ENCODE assay signal across 8 cellular contexts in genomic region chr7:50793115-50793946, GRCh38. TPM values are rescaled to one million over a fixed set of nuclear protein-coding genes. Genes with fewer than 3 reads are reported as not detected.
DNase-seq lines count a peak whose midpoint lies in the region; ATAC-seq, FAIRE-seq and TF ChIP-seq lines count a peak whose summit lies in the region.

No MANE protein-coding gene starts in this region.

- H3K27ac ChIP-seq in spleen: peak overlapping the region in 7 of 8 donors; percentile 24 to 88 (median 76)

- H3K9me3 ChIP-seq in spleen: peaks cover 0 to 10% (median 3%) of the 10 kb centered on the region in 8 donors

- intact Hi-C loops in spleen (cut with DNase I; ENCODE audit: low total_unique reads): no loop called here

- FAIRE-seq in bronchial epithelial cell (lab: Jason Lieb, UNC) (no peak), GM19239 (lab: Jason Lieb, UNC) (no peak)

- no peaks in the 10 kb centered on the region for H3K9me3 Mint-ChIP-seq in T-helper 1 cell treated with Interleukin-12 subunit alpha and Interleukin-12 subunit beta and Interleukin-4 antibody, amounts not matched to agents 30 μg/mL and 1 μg/mL, for 36 hours
- peaks cover 0 to 3% (median 0%) of the 10 kb centered on the region in 6 donors for H3K9me3 Mint-ChIP-seq in immature natural killer cell

- peaks cover 72% of the 10 kb centered on the region for H3K27me3 Mint-ChIP-seq in T-helper 1 cell treated with Interleukin-12 subunit alpha and Interleukin-12 subunit beta and Interleukin-4 antibody, amounts not matched to agents 30 μg/mL and 1 μg/mL, for 36 hours (ENCODE audit: low read depth)
- H3K27me3 Mint-ChIP-seq in immature natural killer cell (ENCODE audit: low read depth in 3 of 3): peaks cover 8 to 16% (median 15%) of the 10 kb centered on the region in 3 donors

- H3K36me3 ChIP-seq in bronchial epithelial cell (ENCODE audit: control insufficient read depth, insufficient read depth, low read length) (no peaks in the 10 kb centered on the region), spleen (no peaks in the 10 kb centered on the region)

- peaks cover 3% of the 10 kb centered on the region for H3K4me1 Mint-ChIP-seq in T-helper 1 cell treated with Interleukin-12 subunit alpha and Interleukin-12 subunit beta and Interleukin-4 antibody, amounts not matched to agents 30 μg/mL and 1 μg/mL, for 36 hours (ENCODE audit: low read depth)
- peaks cover 11 to 14% of the 10 kb centered on the region in 2 donors for H3K4me1 Mint-ChIP-seq in immature natural killer cell

- peak; percentile 36 for ATAC-seq in HG02759 (IDR thresholded peaks at IDR 0.05; ENCODE audit: unreplicated experiment)
- ATAC-seq in GM21390 (IDR thresholded peaks at IDR 0.05; ENCODE audit: unreplicated experiment): no peak

- H3K4me3 ChIP-seq in bronchial epithelial cell (ENCODE audit: low read depth, low read length): peak overlapping the region; percentile 64
- peak overlapping the region; percentile 18 to 74 (median 56) for H3K4me3 ChIP-seq in spleen

- no peak for TF ChIP-seq POLR2A in spleen (IDR thresholded peaks at IDR 0.05)

- TF ChIP-seq CTCF in bronchial epithelial cell (IDR thresholded peaks at IDR 0.05; ENCODE audit: insufficient read depth, low read length, severe bottlenecking): no peak
- TF ChIP-seq CTCF in spleen (IDR thresholded peaks at IDR 0.05 in 8 of 11, conservative IDR thresholded peaks at IDR 0.05 in 3 of 11): no peak

- peak overlapping the region; percentile 51 for H3K4me3 Mint-ChIP-seq in T-helper 1 cell treated with Interleukin-12 subunit alpha and Interleukin-12 subunit beta and Interleukin-4 antibody, amounts not matched to agents 30 μg/mL and 1 μg/mL, for 36 hours
- peak overlapping the region in 4 of 5 donors; percentile 21 to 78 (median 38) for H3K4me3 Mint-ChIP-seq in immature natural killer cell

- peaks cover 2% of the 10 kb centered on the region for H3K36me3 Mint-ChIP-seq in T-helper 1 cell treated with Interleukin-12 subunit alpha and Interleukin-12 subunit beta and Interleukin-4 antibody, amounts not matched to agents 30 μg/mL and 1 μg/mL, for 36 hours (ENCODE audit: low read depth)
- peaks cover 0 to 3% (median 0%) of the 10 kb centered on the region in 3 donors for H3K36me3 Mint-ChIP-seq in immature natural killer cell

- H3K4me1 ChIP-seq in spleen: peaks cover 0 to 35% (median 19%) of the 10 kb centered on the region in 6 donors

- H3K27me3 ChIP-seq in bronchial epithelial cell (ENCODE audit: control insufficient read depth, insufficient read depth, low read length) (peaks cover 1% of the 10 kb centered on the region), spleen (replicated peaks in 1 of 7) (peaks cover 0 to 52% (median 0%) of the 10 kb centered on the region in 7 donors)

- 1 to 2% (median 1%) methylated on average over 35 to 113 of the region's 113 CpGs for WGBS in spleen, 5 donors

- peak; percentile 84 for DNase-seq in AG08395 (ENCODE audit: low spot score)
- no peak for DNase-seq in bronchial epithelial cell (ENCODE audit: low read depth)
- DNase-seq in immature natural killer cell: no peak
- DNase-seq in spleen: peak; percentile 90
- DNase-seq in GM19239 (ENCODE audit: insufficient read length, low spot score): no peak

- no peak overlapping the region for H3K27ac Mint-ChIP-seq in T-helper 1 cell treated with Interleukin-12 subunit alpha and Interleukin-12 subunit beta and Interleukin-4 antibody, amounts not matched to agents 30 μg/mL and 1 μg/mL, for 36 hours
- no peak overlapping the region for H3K27ac Mint-ChIP-seq in immature natural killer cell

RNA-seq across cellular contexts. Expression of gene GRB10, which starts 10.6 kb away (rescaled TPM):
- total RNA-seq in bronchial epithelial cell (65.9 and 67.7 TPM in 2 replicates), spleen (100 to 1,000 TPM in 6 of 7 donors, 10 to 100 TPM in 1; 80.4 to 159 (median 130) TPM)
- polyA plus RNA-seq in immature natural killer cell (not detected), spleen (10 to 100 TPM; 11.3 to 31.1 (median 23.2) TPM)

Comparison
In these comparisons a context has a peak if more than half of its experiments do, and no peak if none do; other contexts are left out.
1. DNase-seq: peak in AG08395 (single experiment) and spleen (single experiment); none in bronchial epithelial cell (single experiment), immature natural killer cell (0 of 3) and GM19239 (single experiment).